ENCODE assay signal across 1 cellular context in the genomic region with DNA sequence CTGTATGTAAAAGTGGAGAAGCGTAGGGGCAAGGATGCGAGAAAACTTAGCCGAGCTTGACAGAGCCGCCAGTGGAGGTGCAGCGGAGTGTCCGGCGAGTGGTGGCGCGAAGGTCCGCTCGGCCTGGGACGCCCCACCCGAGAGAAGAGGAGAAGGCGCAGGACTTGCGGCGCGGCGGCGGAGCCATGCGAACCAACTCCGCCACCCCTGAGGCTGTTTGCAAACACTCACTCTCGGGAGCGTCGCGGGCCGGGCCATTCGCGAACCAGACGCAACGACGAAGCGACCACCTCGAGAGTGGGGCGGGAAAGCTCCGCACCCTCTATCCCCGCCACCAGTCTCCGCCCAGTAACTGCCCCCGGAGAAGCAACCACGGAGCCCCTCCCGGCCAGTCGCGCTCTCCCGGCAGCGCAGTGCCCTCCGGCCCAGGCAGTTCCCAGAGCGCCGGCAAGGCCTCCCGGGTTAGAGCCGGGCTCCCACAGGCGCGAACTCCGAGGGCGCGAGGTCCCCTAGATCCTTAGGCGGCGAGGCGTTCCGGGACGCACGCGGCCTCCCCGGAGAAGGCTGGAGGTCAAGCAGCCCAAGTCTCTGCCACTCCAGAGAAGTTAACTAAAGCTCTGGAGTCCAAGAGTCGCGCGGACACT.
TF ChIP-seq lines count a peak whose summit lies in the region.

No MANE protein-coding gene starts in this region.

TF ChIP-seq in H1, 55 proteins besides CTCF, POLR2A, EP300 and RAD21 (continued from another document):
- TF ChIP-seq, protein P1, sequence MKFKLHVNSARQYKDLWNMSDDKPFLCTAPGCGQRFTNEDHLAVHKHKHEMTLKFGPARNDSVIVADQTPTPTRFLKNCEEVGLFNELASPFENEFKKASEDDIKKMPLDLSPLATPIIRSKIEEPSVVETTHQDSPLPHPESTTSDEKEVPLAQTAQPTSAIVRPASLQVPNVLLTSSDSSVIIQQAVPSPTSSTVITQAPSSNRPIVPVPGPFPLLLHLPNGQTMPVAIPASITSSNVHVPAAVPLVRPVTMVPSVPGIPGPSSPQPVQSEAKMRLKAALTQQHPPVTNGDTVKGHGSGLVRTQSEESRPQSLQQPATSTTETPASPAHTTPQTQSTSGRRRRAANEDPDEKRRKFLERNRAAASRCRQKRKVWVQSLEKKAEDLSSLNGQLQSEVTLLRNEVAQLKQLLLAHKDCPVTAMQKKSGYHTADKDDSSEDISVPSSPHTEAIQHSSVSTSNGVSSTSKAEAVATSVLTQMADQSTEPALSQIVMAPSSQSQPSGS (IDR thresholded peaks at IDR 0.05; ENCODE audit: low read length) = no peak
- TF ChIP-seq SIN3A (conservative IDR thresholded peaks at IDR 0.05 in 1 of 2, IDR thresholded peaks at IDR 0.05 in 1 of 2; ENCODE audit: low read depth in 1 of 2, low read length in 2 of 2) (peak in 1 of 2 experiments; percentile 56; a peak in 1 of 4 replicates), EGR1 (IDR thresholded peaks at IDR 0.05; ENCODE audit: borderline replicate concordance, low read depth, low read length) (no peak), KDM5A (IDR thresholded peaks at IDR 0.05; ENCODE audit: low read length) (no peak), TEAD4 (IDR thresholded peaks at IDR 0.05; ENCODE audit: low read depth, low read length) (no peak), ZNF274 (IDR thresholded peaks at IDR 0.05; ENCODE audit: borderline replicate concordance, extremely low read depth, low read length) (no peak), ASH2L (IDR thresholded peaks at IDR 0.05; ENCODE audit: low read length) (peak; percentile 93), SUZ12 (IDR thresholded peaks at IDR 0.05; ENCODE audit: low read length) (peak; percentile 62; the same call in 1 of the 2 replicates), TAF7 (optimal IDR thresholded peaks at IDR 0.05; ENCODE audit: borderline replicate concordance, low read depth, low read length) (no peak), RBBP5 (IDR thresholded peaks at IDR 0.05; ENCODE audit: borderline replicate concordance, low read depth, low read length) (peak; percentile 84), TCF12 (IDR thresholded peaks at IDR 0.05; ENCODE audit: low read depth, low read length) (no peak), SIRT6 (IDR thresholded peaks at IDR 0.05; ENCODE audit: low read length) (no peak), HDAC2 (IDR thresholded peaks at IDR 0.05; ENCODE audit: borderline replicate concordance in 1 of 2, low read depth in 2 of 2, low read length in 2 of 2) (peak in 1 of 2 experiments; percentile 21; a peak in 1 of 4 replicates), CBX8 (IDR thresholded peaks at IDR 0.05; ENCODE audit: borderline replicate concordance, low read depth, low read length) (no peak), CHD7 (IDR thresholded peaks at IDR 0.05; ENCODE audit: insufficient replicate concordance, low read length) (no peak), PHF8 (conservative IDR thresholded peaks at IDR 0.05; ENCODE audit: low read depth, low read length) (no peak), FOSL1 (IDR thresholded peaks at IDR 0.05; ENCODE audit: insufficient read depth, low read depth, low read length) (no peak), RNF2 (IDR thresholded peaks at IDR 0.05; ENCODE audit: borderline replicate concordance, low read depth, low read length, missing control alignments, poor library complexity, severe bottlenecking) (peak; percentile 76), KDM4A (IDR thresholded peaks at IDR 0.05; ENCODE audit: low read depth, low read length, severe bottlenecking) (peak; percentile 73), CHD2 (IDR thresholded peaks at IDR 0.05; ENCODE audit: low read length) (no peak), MAFK (IDR thresholded peaks at IDR 0.05; ENCODE audit: low read depth, low read length) (no peak), RXRA (IDR thresholded peaks at IDR 0.05; ENCODE audit: insufficient read depth, low read depth, low read length) (no peak), TBP (IDR thresholded peaks at IDR 0.05; ENCODE audit: low read depth, low read length) (no peak), SP1 (IDR thresholded peaks at IDR 0.05; ENCODE audit: low read depth, low read length) (no peak), SP4 (IDR thresholded peaks at IDR 0.05; ENCODE audit: low read length) (no peak), GABPA (IDR thresholded peaks at IDR 0.05; ENCODE audit: borderline replicate concordance, insufficient read depth, low read length) (no peak), EZH2 (IDR thresholded peaks at IDR 0.05; ENCODE audit: low read depth, low read length, severe bottlenecking) (peak; percentile 70), BCL11A (IDR thresholded peaks at IDR 0.05; ENCODE audit: low read depth in 2 of 2, low read length in 2 of 2) (no peak), GTF2F1 (IDR thresholded peaks at IDR 0.05; ENCODE audit: borderline replicate concordance, low read depth, low read length) (no peak), HDAC6 (IDR thresholded peaks at IDR 0.05; ENCODE audit: low read depth, low read length) (no peak), KDM1A (IDR thresholded peaks at IDR 0.05; ENCODE audit: borderline replicate concordance, low read length) (no peak), JUN (IDR thresholded peaks at IDR 0.05; ENCODE audit: low read depth, low read length) (no peak), TAF1 (IDR thresholded peaks at IDR 0.05; ENCODE audit: low read depth, low read length) (no peak), BACH1 (IDR thresholded peaks at IDR 0.05; ENCODE audit: low read length) (0 out of 2 replicates have a peak, but pooled peaks have one; percentile 12), POLR2AphosphoS5 (IDR thresholded peaks at IDR 0.05; ENCODE audit: low read depth, low read length) (no peak), YY1 (IDR thresholded peaks at IDR 0.05; ENCODE audit: low read depth, low read length) (no peak), SIX5 (IDR thresholded peaks at IDR 0.05; ENCODE audit: low read depth, low read length) (no peak), CTBP2 (IDR thresholded peaks at IDR 0.05; ENCODE audit: borderline replicate concordance, insufficient read depth, insufficient read length, low read length) (no peak), E2F6 (IDR thresholded peaks at IDR 0.05) (peak; percentile 72), RFX5 (IDR thresholded peaks at IDR 0.05; ENCODE audit: borderline replicate concordance, low read depth, low read length) (no peak), CEBPB (IDR thresholded peaks at IDR 0.05; ENCODE audit: low read depth, low read length) (no peak)
- TF ChIP-seq, protein P2, sequence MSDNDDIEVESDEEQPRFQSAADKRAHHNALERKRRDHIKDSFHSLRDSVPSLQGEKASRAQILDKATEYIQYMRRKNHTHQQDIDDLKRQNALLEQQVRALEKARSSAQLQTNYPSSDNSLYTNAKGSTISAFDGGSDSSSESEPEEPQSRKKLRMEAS (IDR thresholded peaks at IDR 0.05) = peak; percentile 53; the same call in 1 of the 2 replicates
- TF ChIP-seq, protein P3, sequence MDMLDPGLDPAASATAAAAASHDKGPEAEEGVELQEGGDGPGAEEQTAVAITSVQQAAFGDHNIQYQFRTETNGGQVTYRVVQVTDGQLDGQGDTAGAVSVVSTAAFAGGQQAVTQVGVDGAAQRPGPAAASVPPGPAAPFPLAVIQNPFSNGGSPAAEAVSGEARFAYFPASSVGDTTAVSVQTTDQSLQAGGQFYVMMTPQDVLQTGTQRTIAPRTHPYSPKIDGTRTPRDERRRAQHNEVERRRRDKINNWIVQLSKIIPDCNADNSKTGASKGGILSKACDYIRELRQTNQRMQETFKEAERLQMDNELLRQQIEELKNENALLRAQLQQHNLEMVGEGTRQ (IDR thresholded peaks at IDR 0.05; ENCODE audit: low read length) = no peak
- TF ChIP-seq, protein P4, sequence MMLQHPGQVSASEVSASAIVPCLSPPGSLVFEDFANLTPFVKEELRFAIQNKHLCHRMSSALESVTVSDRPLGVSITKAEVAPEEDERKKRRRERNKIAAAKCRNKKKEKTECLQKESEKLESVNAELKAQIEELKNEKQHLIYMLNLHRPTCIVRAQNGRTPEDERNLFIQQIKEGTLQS (IDR thresholded peaks at IDR 0.05; ENCODE audit: insufficient read depth, low read depth, low read length) = no peak
TF ChIP-seq in H1: peak in this region for 12.
